ENCODE assay signal across 18 cellular contexts in the genomic region with DNA sequence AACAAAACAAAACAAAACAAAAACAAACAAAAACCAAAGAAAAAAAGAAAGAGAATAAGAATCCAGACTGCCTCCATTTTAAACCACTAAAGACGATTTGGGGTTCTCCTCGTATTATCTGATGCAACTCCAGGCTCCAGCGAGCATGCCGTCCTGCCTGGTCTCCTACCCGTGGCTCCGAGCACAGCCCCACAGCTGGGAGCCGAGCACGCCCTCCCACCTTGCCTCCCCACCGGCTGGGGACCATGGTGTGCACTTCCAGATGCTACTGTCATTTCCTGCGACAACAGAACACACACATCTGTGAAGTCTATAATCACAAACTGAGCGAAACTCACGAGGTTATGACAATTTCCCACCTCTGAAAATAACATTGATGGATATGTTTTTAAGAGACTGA.
"Had no signal": no experiment of that assay in that cellular context is flagged by ENCODE, and none has a peak within 500 bp of the region (broad histone marks: within the 10 kb centered on the region; RNA-seq: fewer than 3 reads in every experiment).

No MANE protein-coding gene starts in this region.

- DNase-seq: KBM-7, NCI-H1092, NCI-H1105 treated with DMSO at 0.1 percent for 48 hours, NCI-H1417 treated with DMSO at 0.1 percent for 48 hours, NCI-H146, NCI-H1694 treated with DMSO at 0.1 percent for 48 hours, NCI-H1930, NCI-H2081, NCI-H2107, NCI-H2227 treated with DMSO at 0.1 percent for 48 hours, NCI-H524, NCI-H69, NCI-H774, Right ventricle myocardium superior, RPMI8226, SIG-M5 had no signal

- H3K27ac ChIP-seq: SJSA1, SK-N-MC had no signal

- H3K4me3 ChIP-seq: SJSA1, SK-N-MC had no signal

- H3K27me3 ChIP-seq: SJSA1 had no signal

- H3K4me1 ChIP-seq: SJSA1 had no signal

- H3K9me3 ChIP-seq: SJSA1 had no signal

- H3K36me3 ChIP-seq: SJSA1 had no signal
